Comparison of ENCODE assay signal across 20 cellular contexts in genomic region chr7:66699998-66700397, GRCh38. TPM values are rescaled to one million over a fixed set of nuclear protein-coding genes. Genes with fewer than 3 reads are reported as not detected.
DNase-seq lines count a peak whose midpoint lies in the region; ATAC-seq and TF ChIP-seq lines count a peak whose summit lies in the region.
"Had no signal": no experiment of that assay in that cellular context is flagged by ENCODE, and none has a peak within 500 bp of the region (broad histone marks: within the 10 kb centered on the region; RNA-seq: fewer than 3 reads in every experiment).

No MANE protein-coding gene starts in this region.

- no peaks in the 10 kb centered on the region for H3K9me2 ChIP-seq in GM23338 (ENCODE audit: insufficient read depth)

- H3K27ac Mint-ChIP-seq in GM23338, result no peak overlapping the region
- no peak overlapping the region for H3K27ac Mint-ChIP-seq in natural killer cell
- H3K27ac Mint-ChIP-seq: naive thymus-derived CD4-positive, alpha-beta T cell had no signal

- H3K4me1 Mint-ChIP-seq in GM23338 (no peaks in the 10 kb centered on the region; the same call in 2 of the 3 replicates), natural killer cell (peaks cover 0 to under 1% of the 10 kb centered on the region in 2 donors)

- H3K9me3 ChIP-seq in esophagus muscularis mucosa (no peaks in the 10 kb centered on the region), left lung (no peaks in the 10 kb centered on the region), stomach (no peaks in the 10 kb centered on the region)
- H3K9me3 ChIP-seq: Caco-2, MG63 had no signal

- H3K36me3 Mint-ChIP-seq in GM23338 (ENCODE audit: low read depth) (no peaks in the 10 kb centered on the region), natural killer cell (no peaks in the 10 kb centered on the region)

- H3K4me1 ChIP-seq in GM23338 (ENCODE audit: insufficient read depth) (no peaks in the 10 kb centered on the region), esophagus muscularis mucosa (peaks cover 10 to 36% (median 35%) of the 10 kb centered on the region in 4 donors), left lung (no peaks in the 10 kb centered on the region), stomach (peaks cover 0 to 37% (median 14%) of the 10 kb centered on the region in 4 donors)
- H3K4me1 ChIP-seq: Caco-2 had no signal

- H3K79me2 ChIP-seq in GM23338 (replicated peaks; ENCODE audit: insufficient read depth), result no peaks in the 10 kb centered on the region

- TF ChIP-seq EP300 in esophagus muscularis mucosa (IDR thresholded peaks at IDR 0.05) (no peak), stomach (IDR thresholded peaks at IDR 0.05) (no peak)

- no peaks in the 10 kb centered on the region for H4K20me1 ChIP-seq in GM23338 (replicated peaks; ENCODE audit: insufficient read depth)

- intact Hi-C loops in esophagus muscularis mucosa (cut with DNase I), result no loop called here
- intact Hi-C loops in left lung (cut with DNase I), result no loop called here
- intact Hi-C loops in stomach (cut with DNase I; ENCODE audit: low total_unique reads), result no loop called here
- intact Hi-C loops in natural killer cell (cut with micrococcal nuclease), result no loop called here

- 0 out of 2 replicates have a peak, but pooled peaks cover 3% of the 10 kb centered on the region for H3F3A ChIP-seq in GM23338 (replicated peaks; ENCODE audit: low read depth)

- ATAC-seq in GM23338 (peak; percentile 37), left lung (peak; percentile 45), natural killer cell (no peak)
- ATAC-seq: naive thymus-derived CD4-positive, alpha-beta T cell had no signal

- H3K4me3 Mint-ChIP-seq in GM23338 (no peak overlapping the region), natural killer cell (no peak overlapping the region)
- H3K4me3 Mint-ChIP-seq: H9; naive thymus-derived CD4-positive, alpha-beta T cell had no signal

- no CpG with 5 or more reads among the region's 6 CpGs for WGBS in esophagus muscularis mucosa
- WGBS in stomach, 5 donors, result 43 to 71% (median 63%) methylated on average over 6 of the region's 6 CpGs

- no peak overlapping the region for H3K4me2 ChIP-seq in GM23338

- TF ChIP-seq CTCF in GM23338 (conservative IDR thresholded peaks at IDR 0.05; ENCODE audit: low read depth in 2 of 2) (no peak), esophagus muscularis mucosa (IDR thresholded peaks at IDR 0.05) (no peak), left lung (IDR thresholded peaks at IDR 0.05) (no peak), stomach (IDR thresholded peaks at IDR 0.05) (no peak), natural killer cell (IDR thresholded peaks at IDR 0.05) (no peak)

- TF ChIP-seq POLR2A in esophagus muscularis mucosa (IDR thresholded peaks at IDR 0.05; ENCODE audit: low read depth), result no peak
- TF ChIP-seq POLR2A in stomach (IDR thresholded peaks at IDR 0.05), result no peak

- H3K36me3 ChIP-seq in GM23338 (ENCODE audit: insufficient read depth), result no peaks in the 10 kb centered on the region
- H3K36me3 ChIP-seq in esophagus muscularis mucosa, result peaks cover 0 to 3% (median 0%) of the 10 kb centered on the region in 4 donors
- no peaks in the 10 kb centered on the region for H3K36me3 ChIP-seq in left lung
- H3K36me3 ChIP-seq in stomach, result peaks cover 0 to 10% (median 2%) of the 10 kb centered on the region in 4 donors
- H3K36me3 ChIP-seq: MG63 had no signal

- H2AFZ ChIP-seq in GM23338, result no peak overlapping the region

- DNase-seq in GM23338 (ENCODE audit: low spot score) (no peak), esophagus muscularis mucosa (ENCODE audit: extremely low spot score) (no peak), left lung (peak in 1 of 2 donors; percentile 47), stomach (no peak), putamen (ENCODE audit: low spot score) (no peak), SW480 (ENCODE audit: low spot score) (no peak), natural killer cell (no peak), inferior parietal cortex (ENCODE audit: extremely low spot score) (no peak)
- DNase-seq: activated CD4-positive, alpha-beta T cell treated with anti-CD3 and anti-CD28 coated beads for 4 hours; activated CD8-positive, alpha-beta memory T cell treated with anti-CD3 and anti-CD28 coated beads, Interleukin-2, amount 50 U/mL, for 4 hours; activated gamma-delta T cell treated with Interleukin-2 at 50 U/mL for 16 hours; Caco-2; erythroblast; GF-D8; H9; MG63; naive thymus-derived CD4-positive, alpha-beta T cell; NCI-H2029 treated with DMSO at 0.1 percent for 48 hours; NCI-H524 treated with DMSO at 0.1 percent for 48 hours; T-helper 9 cell had no signal

- no peaks in the 10 kb centered on the region for H3K27me3 ChIP-seq in GM23338 (ENCODE audit: insufficient read depth)
- H3K27me3 ChIP-seq in esophagus muscularis mucosa, result no peaks in the 10 kb centered on the region
- H3K27me3 ChIP-seq in left lung, result no peaks in the 10 kb centered on the region
- no peaks in the 10 kb centered on the region for H3K27me3 ChIP-seq in stomach
- H3K27me3 ChIP-seq: MG63 had no signal

- H3K27ac ChIP-seq in GM23338 (ENCODE audit: low read depth) (no peak overlapping the region), esophagus muscularis mucosa (replicated peaks in 1 of 4) (peak overlapping the region; percentile 58 to 67 (median 65)), left lung (no peak overlapping the region), stomach (peak overlapping the region in 4 of 5 donors; percentile 1 to 74 (median 38))

- no peak overlapping the region for H3K4me3 ChIP-seq in GM23338
- peak overlapping the region in 1 of 4 donors; percentile 6 for H3K4me3 ChIP-seq in esophagus muscularis mucosa
- H3K4me3 ChIP-seq in left lung, result no peak overlapping the region
- H3K4me3 ChIP-seq in stomach, result peak overlapping the region in 1 of 4 donors; percentile 11
- H3K4me3 ChIP-seq: MG63 had no signal

- peaks cover 20% of the 10 kb centered on the region for H3K27me3 Mint-ChIP-seq in GM23338 (ENCODE audit: insufficient read depth, low read depth, poor library complexity)
- no peaks in the 10 kb centered on the region for H3K27me3 Mint-ChIP-seq in natural killer cell (ENCODE audit: low read depth in 2 of 2)
- H3K27me3 Mint-ChIP-seq: naive thymus-derived CD4-positive, alpha-beta T cell had no signal

- H3K9me3 Mint-ChIP-seq in GM23338 (no peaks in the 10 kb centered on the region), natural killer cell (no peaks in the 10 kb centered on the region)
- H3K9me3 Mint-ChIP-seq: H9; naive thymus-derived CD4-positive, alpha-beta T cell had no signal

TF ChIP-seq in GM23338, 12 proteins besides CTCF, POLR2A, EP300 and RAD21 (continues in another document):
- no peak for TF ChIP-seq CREB1 (CRISPR knock-in tag; IDR thresholded peaks at IDR 0.05; ENCODE audit: low read depth)

RNA-seq across cellular contexts. Expression of gene RABGEF1, which starts 40.5 kb away (rescaled TPM):
- total RNA-seq in GM23338 (2014; rRNA removed; shearing (Covaris generic)), result 15.7 and 17.5 TPM in 2 replicates
- polyA plus RNA-seq in GM23338 (2016; fragmentation: Nextera tagmentation; extraction: Ambion mirVana), result 12.3 and 14.7 TPM in 2 replicates
- total RNA-seq in esophagus muscularis mucosa, result 10 to 100 TPM; 34.3 to 45.4 (median 37.1) TPM
- 10 to 100 TPM; 22.5 to 22.7 TPM for total RNA-seq in left lung
- total RNA-seq in stomach, result 10 to 100 TPM; 12.2 to 61.6 (median 26.8) TPM
- 10 to 100 TPM; 10.1 to 16.2 (median 10.8) TPM for polyA plus RNA-seq in stomach
- 10 to 100 TPM; 26.1 to 38.1 (median 31.7) TPM for total RNA-seq in natural killer cell

Comparison
In these comparisons a context has a peak if more than half of its experiments do, and no peak if none do; other contexts are left out.
1. ATAC-seq: peak in GM23338 (single experiment) and left lung (single experiment); none in natural killer cell (0 of 3).
2. H3K27ac ChIP-seq: peak in esophagus muscularis mucosa (4 of 4) and stomach (4 of 5); none in GM23338 (single experiment) and left lung (0 of 2).